In genomic region chr19:4653793-4654436, GRCh38 we compare ENCODE assay signal across 26 cellular contexts. TPM values are rescaled to one million over a fixed set of nuclear protein-coding genes. Genes with fewer than 3 reads are reported as not detected.
DNase-seq lines count a peak whose midpoint lies in the region; ATAC-seq, FAIRE-seq and TF ChIP-seq lines count a peak whose summit lies in the region.
"Had no signal": no experiment of that assay in that cellular context is flagged by ENCODE, and none has a peak within 500 bp of the region (broad histone marks: within the 10 kb centered on the region; RNA-seq: fewer than 3 reads in every experiment).

No MANE protein-coding gene starts in this region.

- H3K4me3 ChIP-seq in A549 (no peak overlapping the region), GM23338 (no peak overlapping the region), HepG2 (replicated peaks in 1 of 3; ENCODE audit: insufficient read depth in 1 of 3, low read depth in 2 of 3, low read length in 3 of 3) (no peak overlapping the region), mucosa of descending colon (no peak overlapping the region)
- H3K4me3 ChIP-seq: adrenal gland, body of pancreas, gastrocnemius medialis, thoracic aorta had no signal

- TF ChIP-seq POLR2A in A549 (IDR thresholded peaks at IDR 0.05; ENCODE audit: low read length) (no peak), HepG2 (IDR thresholded peaks at IDR 0.05; ENCODE audit: insufficient read depth in 1 of 2, low read depth in 2 of 2, low read length in 2 of 2) (no peak)

- peaks cover 10% of the 10 kb centered on the region for H3K27me3 Mint-ChIP-seq in GM23338 (ENCODE audit: insufficient read depth, low read depth, poor library complexity)
- H3K27me3 Mint-ChIP-seq in activated CD8-positive, alpha-beta memory T cell treated with anti-CD3 and anti-CD28 coated beads, Interleukin-2, amount 10 ng/mL, durations not matched to agents 7 days and 5 days = no peaks in the 10 kb centered on the region
- H3K27me3 Mint-ChIP-seq: activated CD4-positive, alpha-beta T cell treated with anti-CD3 and anti-CD28 coated beads for 36 hours; activated CD8-positive, alpha-beta T cell treated with anti-CD3 and anti-CD28 coated beads for 36 hours; activated naive CD4-positive, alpha-beta T cell treated with anti-CD3 and anti-CD28 coated beads, Interleukin-2, amount 10 ng/mL, durations not matched to agents 7 days and 5 days; stimulated activated naive CD8-positive, alpha-beta T cell treated with anti-CD3 and anti-CD28 coated beads, Interleukin-15, Interleukin-2, amounts not matched to agents 100 ng/mL and 50 ng/mL, for 24 hours had no signal

- no peak for TF ChIP-seq RAD21 in A549 (conservative IDR thresholded peaks at IDR 0.05 in 1 of 2, IDR thresholded peaks at IDR 0.05 in 1 of 2)
- no peak for TF ChIP-seq RAD21 in HepG2 (CRISPR knock-in tag; IDR thresholded peaks at IDR 0.05)

- peaks cover 9% of the 10 kb centered on the region for H3K36me3 Mint-ChIP-seq in GM23338 (ENCODE audit: low read depth)
- H3K36me3 Mint-ChIP-seq in activated CD8-positive, alpha-beta memory T cell treated with anti-CD3 and anti-CD28 coated beads, Interleukin-2, amount 10 ng/mL, durations not matched to agents 7 days and 5 days = peaks cover 9% of the 10 kb centered on the region

- CTCF ChIA-PET in A549 (lab: Yijun Ruan, JAX) = interaction anchor here (0.6 to 3.2 kb wide), 2 partner anchors 9 to 17 kb away, joined by 3 to 17 read pairs; no protein-coding TSS in a partner anchor
- CTCF ChIA-PET in HepG2 (lab: Yijun Ruan, JAX; ENCODE audit: low intra/inter-chr PET ratio, low total read pairs) = no interaction called here
- CTCF ChIA-PET in activated CD8-positive, alpha-beta memory T cell treated with anti-CD3 and anti-CD28 coated beads, Interleukin-2, amount 10 ng/mL, durations not matched to agents 7 days and 5 days (lab: Charles Lee) = interaction anchor here (0.5 to 0.7 kb wide), 3 partner anchors 14 to 409 kb away, joined by 3 to 4 read pairs (median 3); no protein-coding TSS in a partner anchor

- in situ Hi-C loops in HepG2 (cut with HindIII; ENCODE audit: extremely low pct_ligation_motif_present, low pct_unique_long_range_greater_than_20kb) = no loop called here

- 86% methylated on average over 13 of the region's 13 CpGs for WGBS in A549 (ENCODE audit: missing lambda C conversion rate)
- WGBS in HepG2 (ENCODE audit: low lambda C conversion rate) = 95% methylated on average over 11 of the region's 13 CpGs

- no peak overlapping the region for H3K9ac ChIP-seq in HepG2 (ENCODE audit: insufficient read depth, low read depth, low read length)

- H3K9me3 Mint-ChIP-seq in GM23338 = no peaks in the 10 kb centered on the region; the same call in 2 of the 3 replicates
- H3K9me3 Mint-ChIP-seq in activated CD8-positive, alpha-beta memory T cell treated with anti-CD3 and anti-CD28 coated beads, Interleukin-2, amount 10 ng/mL, durations not matched to agents 7 days and 5 days (ENCODE audit: low read depth) = no peaks in the 10 kb centered on the region
- H3K9me3 Mint-ChIP-seq: activated CD8-positive, alpha-beta T cell treated with anti-CD3 and anti-CD28 coated beads for 36 hours; activated naive CD4-positive, alpha-beta T cell treated with anti-CD3 and anti-CD28 coated beads, Interleukin-2, amount 10 ng/mL, durations not matched to agents 7 days and 5 days; stimulated activated naive CD8-positive, alpha-beta T cell treated with anti-CD3 and anti-CD28 coated beads, Interleukin-15, Interleukin-2, amounts not matched to agents 100 ng/mL and 50 ng/mL, for 24 hours had no signal

- ATAC-seq in A549 = peak; percentile 52; a peak in 4 of 6 replicates
- no peak for ATAC-seq in GM23338
- peak; percentile 35 for ATAC-seq in HepG2
- ATAC-seq in mucosa of descending colon = no peak
- ATAC-seq in activated CD8-positive, alpha-beta memory T cell treated with anti-CD3 and anti-CD28 coated beads, Interleukin-2, amount 10 ng/mL, durations not matched to agents 7 days and 5 days = no peak
- ATAC-seq in GM21367 (IDR thresholded peaks at IDR 0.05; ENCODE audit: unreplicated experiment) = no peak
- ATAC-seq: activated CD8-positive, alpha-beta T cell treated with anti-CD3 and anti-CD28 coated beads for 36 hours; body of pancreas had no signal

- no TSS peak for BruUV-seq in HepG2 (replicated peaks; lab: Mats Ljungman, UMichigan)

- 0 out of 2 replicates have a peak, but pooled peaks cover 8% of the 10 kb centered on the region for H3F3A ChIP-seq in GM23338 (replicated peaks; ENCODE audit: low read depth)

- FAIRE-seq in A549 (lab: Jason Lieb, UNC) (no peak), HepG2 (lab: Jason Lieb, UNC) (no peak)
- FAIRE-seq: H54 had no signal

- DNase-seq in A549 (ENCODE audit: low read depth in 1 of 2, low spot score in 1 of 2) (no peak), GM23338 (ENCODE audit: low spot score) (no peak), HepG2 (ENCODE audit: low spot score) (no peak), mucosa of descending colon (no peak)
- DNase-seq in activated CD8-positive, alpha-beta memory T cell treated with anti-CD3 and anti-CD28 coated beads, Interleukin-2, amount 10 ng/mL, durations not matched to agents 7 days and 5 days = no peak
- DNase-seq: activated CD4-positive, alpha-beta T cell treated with anti-CD3 and anti-CD28 coated beads for 36 hours; activated CD8-positive, alpha-beta T cell treated with anti-CD3 and anti-CD28 coated beads for 36 hours; activated naive CD4-positive, alpha-beta T cell treated with anti-CD3 and anti-CD28 coated beads, Interleukin-2, amount 10 ng/mL, durations not matched to agents 7 days and 5 days; adrenal gland; BE2C; body of pancreas; DMS153; gastrocnemius medialis; Karpas-422; left cardiac atrium; NCI-H1417; NCI-H2029; NCI-H526; SHP77 treated with DMSO at 0.1 percent for 48 hours; stimulated activated CD4-positive, alpha-beta T cell treated with anti-CD3 and anti-CD28 coated beads, Interleukin-1b, Interleukin-23, amount 100 ng/mL, for 48 hours; T-helper 9 cell had no signal

- H3K4me2 ChIP-seq in A549 (no peak overlapping the region), GM23338 (no peak overlapping the region), HepG2 (ENCODE audit: low read depth, low read length) (no peak overlapping the region)

- TF ChIP-seq EP300 in A549 (IDR thresholded peaks at IDR 0.05) = no peak
- no peak for TF ChIP-seq EP300 in HepG2 (IDR thresholded peaks at IDR 0.05; ENCODE audit: low read depth in 2 of 2, low read length in 2 of 2)
- no peak for TF ChIP-seq EP300 in HepG2 (CRISPR knock-in tag; IDR thresholded peaks at IDR 0.05; ENCODE audit: borderline replicate concordance)

- no peaks in the 10 kb centered on the region for H4K20me1 ChIP-seq in GM23338 (replicated peaks; ENCODE audit: insufficient read depth)
- peaks cover 8% of the 10 kb centered on the region; the same call in 1 of the 2 replicates for H4K20me1 ChIP-seq in HepG2 (ENCODE audit: insufficient read depth, low read length)

- TF ChIP-seq CTCF in A549 (IDR thresholded peaks at IDR 0.05) (no peak), GM23338 (conservative IDR thresholded peaks at IDR 0.05; ENCODE audit: low read depth in 2 of 2) (no peak), HepG2 (CRISPR knock-in tag; IDR thresholded peaks at IDR 0.05) (no peak), mucosa of descending colon (IDR thresholded peaks at IDR 0.05) (no peak)

- no peaks in the 10 kb centered on the region for H3K9me2 ChIP-seq in GM23338 (ENCODE audit: insufficient read depth)

- no peak overlapping the region for H3K4me3 Mint-ChIP-seq in GM23338
- no peak overlapping the region for H3K4me3 Mint-ChIP-seq in activated CD8-positive, alpha-beta memory T cell treated with anti-CD3 and anti-CD28 coated beads, Interleukin-2, amount 10 ng/mL, durations not matched to agents 7 days and 5 days
- H3K4me3 Mint-ChIP-seq: activated CD4-positive, alpha-beta T cell treated with anti-CD3 and anti-CD28 coated beads for 36 hours; activated CD8-positive, alpha-beta T cell treated with anti-CD3 and anti-CD28 coated beads for 36 hours; activated naive CD4-positive, alpha-beta T cell treated with anti-CD3 and anti-CD28 coated beads, Interleukin-2, amount 10 ng/mL, durations not matched to agents 7 days and 5 days; stimulated activated naive CD8-positive, alpha-beta T cell treated with anti-CD3 and anti-CD28 coated beads, Interleukin-15, Interleukin-2, amounts not matched to agents 100 ng/mL and 50 ng/mL, for 24 hours had no signal

- H3K4me1 Mint-ChIP-seq in GM23338 = peaks cover 7% of the 10 kb centered on the region
- peaks cover 8% of the 10 kb centered on the region for H3K4me1 Mint-ChIP-seq in activated CD8-positive, alpha-beta memory T cell treated with anti-CD3 and anti-CD28 coated beads, Interleukin-2, amount 10 ng/mL, durations not matched to agents 7 days and 5 days
- H3K4me1 Mint-ChIP-seq: activated CD4-positive, alpha-beta T cell treated with anti-CD3 and anti-CD28 coated beads for 36 hours; activated naive CD4-positive, alpha-beta T cell treated with anti-CD3 and anti-CD28 coated beads, Interleukin-2, amount 10 ng/mL, durations not matched to agents 7 days and 5 days had no signal

- intact Hi-C loops in HepG2 (cut with micrococcal nuclease; ENCODE audit: unreplicated experiment) = loop anchor here (5.0 kb wide), 1 partner anchor 587 kb away; the partner anchor contains the start of gene ZBTB7A
- intact Hi-C loops in mucosa of descending colon (cut with DNase I, micrococcal nuclease) = no loop called here

- no peak overlapping the region for H3K27ac ChIP-seq in A549
- no peak overlapping the region for H3K27ac ChIP-seq in GM23338 (ENCODE audit: low read depth)
- H3K27ac ChIP-seq in angular gyrus (ENCODE audit: low read depth, low read length) = peak overlapping the region; percentile 44
- peak overlapping the region; percentile 16 for H3K27ac ChIP-seq in HepG2 (ENCODE audit: extremely low read length, insufficient read depth, low read length)
- H3K27ac ChIP-seq: adrenal gland, body of pancreas, thoracic aorta had no signal

- H2AFZ ChIP-seq in GM23338 (no peak overlapping the region), HepG2 (ENCODE audit: low read length) (no peak overlapping the region)

- H3K9me3 ChIP-seq in A549 (no peaks in the 10 kb centered on the region), HepG2 (ENCODE audit: low read length) (no peaks in the 10 kb centered on the region), mucosa of descending colon (peaks cover 3% of the 10 kb centered on the region)
- H3K9me3 ChIP-seq: adrenal gland, BE2C, body of pancreas, gastrocnemius medialis, thoracic aorta had no signal

- 0 out of 2 replicates have a peak overlapping the region, but pooled peaks have one; percentile 31 for H3K27ac Mint-ChIP-seq in GM23338
- H3K27ac Mint-ChIP-seq in activated CD8-positive, alpha-beta memory T cell treated with anti-CD3 and anti-CD28 coated beads, Interleukin-2, amount 10 ng/mL, durations not matched to agents 7 days and 5 days = no peak overlapping the region
- H3K27ac Mint-ChIP-seq: activated CD4-positive, alpha-beta T cell treated with anti-CD3 and anti-CD28 coated beads for 36 hours; activated naive CD4-positive, alpha-beta T cell treated with anti-CD3 and anti-CD28 coated beads, Interleukin-2, amount 10 ng/mL, durations not matched to agents 7 days and 5 days; stimulated activated naive CD8-positive, alpha-beta T cell treated with anti-CD3 and anti-CD28 coated beads, Interleukin-15, Interleukin-2, amounts not matched to agents 100 ng/mL and 50 ng/mL, for 24 hours had no signal

- peaks cover 2% of the 10 kb centered on the region; the same call in 1 of the 2 replicates for H3K36me3 ChIP-seq in GM23338 (ENCODE audit: insufficient read depth)
- peaks cover 11 to 47% of the 10 kb centered on the region in 2 experiments; a peak in 4 of 5 replicates for H3K36me3 ChIP-seq in HepG2 (replicated peaks in 1 of 2; ENCODE audit: control insufficient read depth in 1 of 2, insufficient read depth in 2 of 2, low read length in 2 of 2)
- no peaks in the 10 kb centered on the region for H3K36me3 ChIP-seq in mucosa of descending colon (ENCODE audit: low read depth)

- POLR2A ChIA-PET in A549 (lab: Yijun Ruan, JAX) = no interaction called here
- POLR2A ChIA-PET in HepG2 (lab: Yijun Ruan, JAX) = interaction anchor here (0.8 to 1.4 kb wide), 2 partner anchors 8 to 10 kb away, joined by 3 read pairs; no protein-coding TSS in a partner anchor

- H3K4me1 ChIP-seq in A549 (peaks cover 4% of the 10 kb centered on the region; the same call in 1 of the 3 replicates), GM23338 (ENCODE audit: insufficient read depth) (no peaks in the 10 kb centered on the region), HepG2 (ENCODE audit: insufficient read depth, low read length) (peaks cover 17% of the 10 kb centered on the region), mucosa of descending colon (ENCODE audit: low read depth) (no peaks in the 10 kb centered on the region)
- H3K4me1 ChIP-seq: adrenal gland, BE2C, body of pancreas had no signal

- H3K79me2 ChIP-seq in GM23338 (replicated peaks; ENCODE audit: insufficient read depth) (no peaks in the 10 kb centered on the region), HepG2 (ENCODE audit: insufficient read depth, low read length) (peaks cover 6% of the 10 kb centered on the region)

- no peaks in the 10 kb centered on the region for H3K27me3 ChIP-seq in GM23338 (ENCODE audit: insufficient read depth)
- H3K27me3 ChIP-seq in HepG2 (ENCODE audit: control insufficient read depth in 1 of 2, insufficient read depth in 2 of 2, low read length in 2 of 2) = no peaks in the 10 kb centered on the region
- H3K27me3 ChIP-seq: adrenal gland, BE2C, body of pancreas, gastrocnemius medialis had no signal

RNA-seq across cellular contexts. Expression of gene TNFAIP8L1, which starts 14.6 kb away (rescaled TPM):
- polyA plus RNA-seq in A549 (2011; rRNA removed) (3.2 TPM in 2 replicates), A549 (2017; fragmentation: RNase III; extraction: RNeasy Plus Mini Kit Qiagen cat#74134 plus additional on column Dnase treatment) (4.9 to 5.9 TPM (median 5.4 TPM) in 3 replicates), GM23338 (2016; fragmentation: Nextera tagmentation; extraction: Ambion mirVana) (2.7 and 3.2 TPM in 2 replicates), HepG2 (2011; rRNA removed) (13.4 and 14.2 TPM in 2 replicates)
- polyA plus RNA-seq in A549 (2012; cell fraction: cytosol; rRNA removed) = 3.5 and 4.9 TPM in 2 replicates
- 3.0 TPM in 2 replicates for polyA plus RNA-seq in A549 (2012; cell fraction: nucleus; rRNA removed)
- 2.7 and 3.2 TPM in 2 replicates for polyA minus RNA-seq in A549 (2011; rRNA and poly(A)+ RNA removed)
- 3.3 and 4.1 TPM in 2 replicates for total RNA-seq in GM23338 (2014; rRNA removed; shearing (Covaris generic))
- total RNA-seq in HepG2 (2016; rRNA removed; fragmentation: Illumina TruSeq; extraction: Trizol) (18.9 and 21.4 TPM in 2 replicates), mucosa of descending colon (10 to 100 TPM in 2 of 3 donors, 1 to 10 TPM in 1; 5.1 to 47.6 (median 10.7) TPM)
- total RNA-seq in HepG2 (2016; cell fraction: cytosol; rRNA removed; fragmentation: Illumina TruSeq; extraction: Trizol; ENCODE audit: low read depth) = 5.7 and 6.2 TPM in 2 replicates
- 15.8 and 20.8 TPM in 2 replicates for total RNA-seq in HepG2 (2016; cell fraction: insoluble cytoplasmic fraction; rRNA removed; fragmentation: Illumina TruSeq; extraction: Trizol)
- total RNA-seq in HepG2 (2016; cell fraction: membrane; rRNA removed; fragmentation: Illumina TruSeq; extraction: Trizol) = 17.1 and 17.6 TPM in 2 replicates
- 9.7 and 12.6 TPM in 2 replicates for total RNA-seq in HepG2 (2016; cell fraction: nucleus; rRNA removed; fragmentation: Illumina TruSeq; extraction: Trizol)
- polyA plus RNA-seq in HepG2 (2011; cell fraction: cytosol; rRNA removed) = 16.1 and 16.8 TPM in 2 replicates
- polyA plus RNA-seq in HepG2 (2011; cell fraction: nucleus; rRNA removed) = 7.6 and 8.4 TPM in 2 replicates
- 11.6 and 15.1 TPM in 2 replicates for polyA plus RNA-seq in HepG2 (2012)
- 5.3 and 5.7 TPM in 2 replicates for polyA plus RNA-seq in HepG2 (2016; cell fraction: cytosol; fragmentation: Illumina TruSeq; extraction: Trizol; ENCODE audit: low read depth)
- polyA plus RNA-seq in HepG2 (2016; cell fraction: insoluble cytoplasmic fraction; fragmentation: Illumina TruSeq; extraction: Trizol; ENCODE audit: low read depth) = 20.0 and 23.7 TPM in 2 replicates
- 13.6 and 14.4 TPM in 2 replicates for polyA plus RNA-seq in HepG2 (2016; cell fraction: membrane; fragmentation: Illumina TruSeq; extraction: Trizol; ENCODE audit: low read depth)
- polyA plus RNA-seq in HepG2 (2016; cell fraction: nucleus; fragmentation: Illumina TruSeq; extraction: Trizol; ENCODE audit: insufficient read depth, low read depth) = 15.4 and 17.2 TPM in 2 replicates
- 2.7 and 20.5 TPM in 2 replicates for polyA minus RNA-seq in HepG2 (2011; rRNA and poly(A)+ RNA removed; ENCODE audit: low replicate concordance)
- 10.1 and 10.4 TPM in 2 replicates for polyA minus RNA-seq in HepG2 (2011; cell fraction: cytosol; rRNA and poly(A)+ RNA removed)
- 8.8 and 9.0 TPM in 2 replicates for polyA minus RNA-seq in HepG2 (2011; cell fraction: nucleus; rRNA and poly(A)+ RNA removed)
- total RNA-seq in activated CD8-positive, alpha-beta memory T cell treated with anti-CD3 and anti-CD28 coated beads, Interleukin-2, amount 10 ng/mL, durations not matched to agents 7 days and 5 days = 10 to 100 TPM; 15.7 to 20.1 TPM

RNA-seq across cellular contexts. Expression of gene MYDGF, which starts 16.2 kb away (rescaled TPM):
- polyA plus RNA-seq in A549 (2011; rRNA removed) (62.1 and 63.3 TPM in 2 replicates), A549 (2017; fragmentation: RNase III; extraction: RNeasy Plus Mini Kit Qiagen cat#74134 plus additional on column Dnase treatment) (101 to 107 TPM (median 104 TPM) in 3 replicates), GM23338 (2016; fragmentation: Nextera tagmentation; extraction: Ambion mirVana) (99.5 and 99.7 TPM in 2 replicates), HepG2 (2011; rRNA removed) (195 and 198 TPM in 2 replicates)
- polyA plus RNA-seq in A549 (2012; cell fraction: cytosol; rRNA removed) = 191 and 198 TPM in 2 replicates
- polyA plus RNA-seq in A549 (2012; cell fraction: nucleus; rRNA removed) = 105 and 146 TPM in 2 replicates
- 26.6 and 34.4 TPM in 2 replicates for polyA minus RNA-seq in A549 (2011; rRNA and poly(A)+ RNA removed)
- 42.3 and 49.4 TPM in 2 replicates for total RNA-seq in GM23338 (2014; rRNA removed; shearing (Covaris generic))
- total RNA-seq in HepG2 (2016; rRNA removed; fragmentation: Illumina TruSeq; extraction: Trizol) (51.2 and 116 TPM in 2 replicates), mucosa of descending colon (10 to 100 TPM; 50.2 to 85.9 (median 54.8) TPM)
- total RNA-seq in HepG2 (2016; cell fraction: cytosol; rRNA removed; fragmentation: Illumina TruSeq; extraction: Trizol; ENCODE audit: low read depth) = 22.6 and 23.9 TPM in 2 replicates
- total RNA-seq in HepG2 (2016; cell fraction: insoluble cytoplasmic fraction; rRNA removed; fragmentation: Illumina TruSeq; extraction: Trizol) = 51.8 and 121 TPM in 2 replicates
- 39.4 and 44.5 TPM in 2 replicates for total RNA-seq in HepG2 (2016; cell fraction: membrane; rRNA removed; fragmentation: Illumina TruSeq; extraction: Trizol)
- 80.0 and 98.1 TPM in 2 replicates for total RNA-seq in HepG2 (2016; cell fraction: nucleus; rRNA removed; fragmentation: Illumina TruSeq; extraction: Trizol)
- polyA plus RNA-seq in HepG2 (2011; cell fraction: cytosol; rRNA removed) = 230 and 342 TPM in 2 replicates
- 115 and 125 TPM in 2 replicates for polyA plus RNA-seq in HepG2 (2011; cell fraction: nucleus; rRNA removed)
- 153 and 214 TPM in 2 replicates for polyA plus RNA-seq in HepG2 (2012)
- polyA plus RNA-seq in HepG2 (2016; cell fraction: cytosol; fragmentation: Illumina TruSeq; extraction: Trizol; ENCODE audit: low read depth) = 30.7 and 35.4 TPM in 2 replicates
- 58.1 and 61.6 TPM in 2 replicates for polyA plus RNA-seq in HepG2 (2016; cell fraction: insoluble cytoplasmic fraction; fragmentation: Illumina TruSeq; extraction: Trizol; ENCODE audit: low read depth)
- 39.4 and 41.3 TPM in 2 replicates for polyA plus RNA-seq in HepG2 (2016; cell fraction: membrane; fragmentation: Illumina TruSeq; extraction: Trizol; ENCODE audit: low read depth)
- polyA plus RNA-seq in HepG2 (2016; cell fraction: nucleus; fragmentation: Illumina TruSeq; extraction: Trizol; ENCODE audit: insufficient read depth, low read depth) = 174 and 190 TPM in 2 replicates
- polyA minus RNA-seq in HepG2 (2011; rRNA and poly(A)+ RNA removed; ENCODE audit: low replicate concordance) = 65.4 and 78.5 TPM in 2 replicates
- polyA minus RNA-seq in HepG2 (2011; cell fraction: cytosol; rRNA and poly(A)+ RNA removed) = 53.5 and 66.5 TPM in 2 replicates
- polyA minus RNA-seq in HepG2 (2011; cell fraction: nucleus; rRNA and poly(A)+ RNA removed) = 27.7 and 29.1 TPM in 2 replicates
- 10 to 100 TPM; 47.7 to 60.8 TPM for total RNA-seq in activated CD8-positive, alpha-beta memory T cell treated with anti-CD3 and anti-CD28 coated beads, Interleukin-2, amount 10 ng/mL, durations not matched to agents 7 days and 5 days

Comparison
In these comparisons a context has a peak if more than half of its experiments do, and no peak if none do; other contexts are left out.
1. ATAC-seq: peak in A549 (2 of 2) and HepG2 (single experiment); none in GM23338 (single experiment), mucosa of descending colon (single experiment), activated CD8-positive, alpha-beta memory T cell treated with anti-CD3 and anti-CD28 coated beads, Interleukin-2, amount 10 ng/mL, durations not matched to agents 7 days and 5 days (single experiment) and GM21367 (single experiment).
2. H3K27ac ChIP-seq: peak in angular gyrus (single experiment) and HepG2 (single experiment); none in A549 (0 of 2) and GM23338 (single experiment).
3. Of the 38 proteins assayed by ChIP-seq in both HepG2 and A549: peak only in HepG2: POLR2AphosphoS2; only in A549: none; in both: none; in neither: 37.